Comparison of ENCODE assay signal across 18 cellular contexts in genomic region chr6:34875292-34876213, GRCh38. TPM values are rescaled to one million over a fixed set of nuclear protein-coding genes. Genes with fewer than 3 reads are reported as not detected.
DNase-seq lines count a peak whose midpoint lies in the region; ATAC-seq and TF ChIP-seq lines count a peak whose summit lies in the region.
"Had no signal": no experiment of that assay in that cellular context is flagged by ENCODE, and none has a peak within 500 bp of the region (broad histone marks: within the 10 kb centered on the region; RNA-seq: fewer than 3 reads in every experiment).

No MANE protein-coding gene starts in this region.

- H3K36me3 ChIP-seq in cardiac muscle cell (peaks cover 49% of the 10 kb centered on the region), heart left ventricle (peaks cover 0 to 100% (median 99%) of the 10 kb centered on the region in 9 donors), HUES64 (ENCODE audit: insufficient read depth, low read length) (peaks cover 97% of the 10 kb centered on the region), endodermal cell (ENCODE audit: control insufficient read depth, insufficient read depth, low read length) (peaks cover 91% of the 10 kb centered on the region), transverse colon (peaks cover 0 to 48% (median 14%) of the 10 kb centered on the region in 4 donors)

- H3K4me1 ChIP-seq in cardiac muscle cell (ENCODE audit: low read depth): no peaks in the 10 kb centered on the region
- no peaks in the 10 kb centered on the region for H3K4me1 ChIP-seq in heart left ventricle
- H3K4me1 ChIP-seq in HUES64 (ENCODE audit: insufficient read depth, low read length): peaks cover 14% of the 10 kb centered on the region; the same call in 1 of the 2 replicates
- no peaks in the 10 kb centered on the region for H3K4me1 ChIP-seq in endodermal cell (ENCODE audit: control insufficient read depth, insufficient read depth, low read length)
- peaks cover 0 to 14% (median 3%) of the 10 kb centered on the region in 4 donors for H3K4me1 ChIP-seq in transverse colon

- DNase-seq in cardiac muscle cell (ENCODE audit: low read depth in 1 of 2, low spot score in 1 of 2): no peak
- DNase-seq in heart left ventricle: no peak
- DNase-seq in endodermal cell: no peak
- no peak for DNase-seq in transverse colon
- no peak for DNase-seq in cerebellum (ENCODE audit: low spot score)
- DNase-seq in stimulated activated CD4-positive, alpha-beta T cell treated with anti-CD3 and anti-CD28 coated beads, Interleukin-4, amount 100 ng/mL, for 4 hours: no peak
- DNase-seq in nephron progenitor cell: no peak
- DNase-seq: COR-L47, DMS53, MG63, NCI-H1105, NCI-H187, NCI-H446, PC-9 had no signal

- H3K9me3 Mint-ChIP-seq in endodermal cell (no peaks in the 10 kb centered on the region), nephron progenitor cell (no peaks in the 10 kb centered on the region)

- ATAC-seq in heart left ventricle: no peak
- ATAC-seq: Right ventricle myocardium inferior had no signal

- H3K27ac ChIP-seq in cardiac muscle cell: peak overlapping the region; percentile 17
- H3K27ac ChIP-seq in heart left ventricle: no peak overlapping the region
- no peak overlapping the region for H3K27ac ChIP-seq in HUES64 (ENCODE audit: low read depth, low read length)
- H3K27ac ChIP-seq in endodermal cell (ENCODE audit: low read depth, low read length): no peak overlapping the region
- H3K27ac ChIP-seq in transverse colon: peak overlapping the region; percentile 45 to 62 (median 56)
- H3K27ac ChIP-seq: KMS-11 had no signal

- peaks cover 70% of the 10 kb centered on the region for H3K36me3 Mint-ChIP-seq in endodermal cell (ENCODE audit: low read depth)
- peaks cover 37% of the 10 kb centered on the region for H3K36me3 Mint-ChIP-seq in nephron progenitor cell (ENCODE audit: low read depth)

- H3K27ac Mint-ChIP-seq in endodermal cell (peak overlapping the region; percentile 77), nephron progenitor cell (no peak overlapping the region)

- intact Hi-C loops in heart left ventricle (cut with DNase I) (loop anchor here in 2 of 10 donors (10.0 kb wide), 2 partner anchors 111 to 269 kb away; partner anchors contain the start of gene TCP11 (in 1 of the 2)), transverse colon (cut with DNase I; ENCODE audit: low total_unique reads) (no loop called here)

- H3K4me3 Mint-ChIP-seq in endodermal cell (no peak overlapping the region), nephron progenitor cell (no peak overlapping the region)

- 80 to 90% (median 83%) methylated on average over 4 of the region's 4 CpGs for WGBS in heart left ventricle, 4 donors
- WGBS in HUES64: 90% methylated on average over 4 of the region's 4 CpGs
- 86 to 96% methylated on average over 2 to 4 of the region's 4 CpGs for WGBS in endodermal cell (ENCODE audit: insufficient coverage in 1 of 2, insufficient read length in 1 of 2), 2 experiments
- 81 to 83% methylated on average over 3 to 4 of the region's 4 CpGs for WGBS in transverse colon (ENCODE audit: low coverage in 1 of 2), 2 donors

- in situ Hi-C loops in transverse colon (cut with MboI; ENCODE audit: low pct_ligation_motif_present in 1 of 4, low pct_unique_long_range_greater_than_20kb in 1 of 4, low sequenced_read_pairs in 3 of 4): no loop called here

- no peaks in the 10 kb centered on the region for H3K27me3 ChIP-seq in cardiac muscle cell
- H3K27me3 ChIP-seq in heart left ventricle: no peaks in the 10 kb centered on the region
- no peaks in the 10 kb centered on the region for H3K27me3 ChIP-seq in HUES64 (ENCODE audit: insufficient read depth, low read length)
- H3K27me3 ChIP-seq in endodermal cell (ENCODE audit: control insufficient read depth, insufficient read depth, low read length, poor library complexity, severe bottlenecking): no peaks in the 10 kb centered on the region
- no peaks in the 10 kb centered on the region for H3K27me3 ChIP-seq in transverse colon
- H3K27me3 ChIP-seq: MG63 had no signal

- no peaks in the 10 kb centered on the region for H3K9me3 ChIP-seq in cardiac muscle cell (ENCODE audit: low read depth)
- H3K9me3 ChIP-seq in heart left ventricle: no peaks in the 10 kb centered on the region
- no peaks in the 10 kb centered on the region for H3K9me3 ChIP-seq in HUES64 (ENCODE audit: insufficient read depth, low read depth, low read length)
- H3K9me3 ChIP-seq in endodermal cell (ENCODE audit: control insufficient read depth, low read length): no peaks in the 10 kb centered on the region
- no peaks in the 10 kb centered on the region for H3K9me3 ChIP-seq in transverse colon
- H3K9me3 ChIP-seq: MG63, SK-N-SH had no signal

- H3K4me1 Mint-ChIP-seq in endodermal cell (peaks cover 21% of the 10 kb centered on the region), nephron progenitor cell (no peaks in the 10 kb centered on the region)

- TF ChIP-seq EP300 in transverse colon (IDR thresholded peaks at IDR 0.05; ENCODE audit: low read depth): no peak

- H3K4me3 ChIP-seq in cardiac muscle cell (no peak overlapping the region), heart left ventricle (no peak overlapping the region), HUES64 (ENCODE audit: low read length) (no peak overlapping the region), endodermal cell (ENCODE audit: low read length) (no peak overlapping the region), transverse colon (no peak overlapping the region)
- H3K4me3 ChIP-seq: MG63, PC-9 had no signal

- TF ChIP-seq CTCF in cardiac muscle cell (IDR thresholded peaks at IDR 0.05; ENCODE audit: low read depth, low read length): no peak
- TF ChIP-seq CTCF in heart left ventricle (IDR thresholded peaks at IDR 0.05): no peak
- TF ChIP-seq CTCF in endodermal cell (conservative IDR thresholded peaks at IDR 0.05): no peak
- no peak for TF ChIP-seq CTCF in transverse colon (IDR thresholded peaks at IDR 0.05)
- no peak for TF ChIP-seq CTCF in nephron progenitor cell (IDR thresholded peaks at IDR 0.05)

- H3K27me3 Mint-ChIP-seq in endodermal cell (ENCODE audit: insufficient read depth): no peaks in the 10 kb centered on the region
- H3K27me3 Mint-ChIP-seq in nephron progenitor cell (ENCODE audit: low read depth, poor library complexity): no peaks in the 10 kb centered on the region

- no peak for TF ChIP-seq POLR2A in heart left ventricle (IDR thresholded peaks at IDR 0.05)
- TF ChIP-seq POLR2A in transverse colon (IDR thresholded peaks at IDR 0.05): no peak

- H3K9ac ChIP-seq in HUES64 (ENCODE audit: low read depth, low read length) (0 out of 2 replicates have a peak overlapping the region, but pooled peaks have one; percentile 8), endodermal cell (ENCODE audit: extremely low read depth, low read length, poor library complexity, severe bottlenecking) (no peak overlapping the region)
- H3K9ac ChIP-seq: KMS-11, SK-N-SH had no signal

RNA-seq across cellular contexts. Expression of gene TAF11, which starts 12.3 kb away (rescaled TPM):
- total RNA-seq in cardiac muscle cell (25.8 and 30.3 TPM in 2 replicates), heart left ventricle (10 to 100 TPM; 14.6 to 25.9 (median 19.9) TPM), endodermal cell (10 to 100 TPM; 44.7 to 50.4 TPM), transverse colon (10 to 100 TPM in 2 of 4 donors, 1 to 10 TPM in 2; 6.4 to 35.1 (median 19.9) TPM), cerebellum (20.1 TPM)
- polyA plus RNA-seq in cardiac muscle cell (39.9 and 45.3 TPM in 2 replicates), heart left ventricle (10 to 100 TPM; 22.7 to 75.7 TPM)
- polyA plus RNA-seq in HUES64 (2013, experiment 1 of 2): 37.6 TPM
- polyA plus RNA-seq in HUES64 (2013, experiment 2 of 2): 40.1 TPM
- 47.8 TPM for polyA plus RNA-seq in endodermal cell (2013, experiment 1 of 2)
- 43.2 TPM for polyA plus RNA-seq in endodermal cell (2013, experiment 2 of 2)

RNA-seq across cellular contexts. Expression of gene ANKS1A, which starts 13.5 kb away (rescaled TPM):
- total RNA-seq in cardiac muscle cell: 18.6 and 27.2 TPM in 2 replicates
- polyA plus RNA-seq in cardiac muscle cell: 11.3 and 21.5 TPM in 2 replicates
- total RNA-seq in heart left ventricle: 10 to 100 TPM; 23.8 to 49.5 (median 30.4) TPM
- 10 to 100 TPM; 11.0 to 17.7 TPM for polyA plus RNA-seq in heart left ventricle
- polyA plus RNA-seq in HUES64 (2013, experiment 1 of 2): 16.8 TPM
- polyA plus RNA-seq in HUES64 (2013, experiment 2 of 2): 19.3 TPM
- total RNA-seq in endodermal cell: 10 to 100 TPM; 34.9 to 36.4 TPM
- polyA plus RNA-seq in endodermal cell (2013, experiment 1 of 2): 27.1 TPM
- polyA plus RNA-seq in endodermal cell (2013, experiment 2 of 2): 25.9 TPM
- 10 to 100 TPM; 37.5 to 44.0 (median 38.9) TPM for total RNA-seq in transverse colon
- total RNA-seq in cerebellum: 54.9 TPM

Comparison
In these comparisons a context has a peak if more than half of its experiments do, and no peak if none do; other contexts are left out.
1. H3K27ac ChIP-seq: peak in cardiac muscle cell (single experiment) and transverse colon (4 of 4); none in heart left ventricle (0 of 12), HUES64 (single experiment) and endodermal cell (single experiment).